Comparison of ENCODE assay signal across 24 cellular contexts in the genomic region with DNA sequence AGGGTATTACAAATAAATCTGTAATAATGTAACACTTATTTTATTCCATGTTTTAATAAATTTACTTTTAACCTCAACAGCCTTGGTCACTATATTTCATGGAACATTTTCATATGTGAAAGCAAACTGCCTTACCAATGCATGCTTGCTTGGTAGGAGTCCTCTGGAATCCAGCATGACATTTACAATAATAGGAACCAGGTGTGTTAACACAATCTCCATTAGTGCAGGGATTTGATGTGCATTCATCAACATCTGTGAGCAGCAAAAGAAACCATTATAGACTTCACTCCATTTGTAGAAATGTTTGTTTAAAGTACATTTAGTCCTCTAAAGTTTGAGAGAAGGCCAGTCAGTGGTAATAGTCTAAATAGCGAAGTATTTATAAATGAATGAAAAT.
"Had no signal": no experiment of that assay in that cellular context is flagged by ENCODE, and none has a peak within 500 bp of the region (broad histone marks: within the 10 kb centered on the region; RNA-seq: fewer than 3 reads in every experiment).

No MANE protein-coding gene starts in this region.

- H3K27me3 ChIP-seq: breast epithelium, colonic mucosa, right atrium auricular region, thyroid gland, upper lobe of right lung had no signal

- DNase-seq: activated CD4-positive, alpha-beta T cell treated with anti-CD3 and anti-CD28 coated beads, Interleukin-2, amount 10 ng/mL, durations not matched to agents 7 days and 5 days; activated CD4-positive, CD25-positive, alpha-beta regulatory T cell treated with anti-CD3 and anti-CD28 coated beads, Interleukin-2, amount 50 U/mL, for 72 hours; activated CD8-positive, alpha-beta memory T cell treated with anti-CD3 and anti-CD28 coated beads, Interleukin-2, amount 10 ng/mL, durations not matched to agents 7 days and 5 days; activated CD8-positive, alpha-beta T cell treated with anti-CD3 and anti-CD28 coated beads for 36 hours; activated effector memory CD4-positive, alpha-beta T cell treated with anti-CD3 and anti-CD28 coated beads, Interleukin-2, amount 50 U/mL, for 16 hours; activated naive CD4-positive, alpha-beta T cell treated with anti-CD3 and anti-CD28 coated beads, Interleukin-2, amount 10 ng/mL, durations not matched to agents 7 days and 5 days; activated T-cell treated with anti-CD3 and anti-CD28 coated beads for 4 hours; anterior cingulate cortex; colonic mucosa; dorsolateral prefrontal cortex; effector memory CD8-positive, alpha-beta T cell; foreskin melanocyte; hippocampal formation; occipital lobe; stimulated activated CD4-positive, alpha-beta T cell treated with anti-CD3 and anti-CD28 coated beads, Interleukin-1b, Interleukin-23, amount 100 ng/mL, for 48 hours; substantia nigra; T-cell; thyroid gland; upper lobe of right lung; WERI-Rb-1 had no signal

- H3K4me1 ChIP-seq: breast epithelium, colonic mucosa, prostate gland, right atrium auricular region, thyroid gland, upper lobe of right lung had no signal

- H3K27ac ChIP-seq: breast epithelium, colonic mucosa, dorsolateral prefrontal cortex, prostate gland, right atrium auricular region, thyroid gland, upper lobe of right lung, WERI-Rb-1 had no signal

- H3K9me3 ChIP-seq: breast epithelium, colonic mucosa, prostate gland, right atrium auricular region, thyroid gland, upper lobe of right lung had no signal

- H3K4me3 ChIP-seq: breast epithelium, colonic mucosa, dorsolateral prefrontal cortex, prostate gland, right atrium auricular region, thyroid gland, upper lobe of right lung had no signal

- H3K36me3 ChIP-seq: breast epithelium, colonic mucosa, prostate gland, right atrium auricular region, thyroid gland, upper lobe of right lung, WERI-Rb-1 had no signal

- ATAC-seq: activated CD8-positive, alpha-beta memory T cell treated with anti-CD3 and anti-CD28 coated beads, Interleukin-2, amount 10 ng/mL, durations not matched to agents 7 days and 5 days; activated CD8-positive, alpha-beta T cell treated with anti-CD3 and anti-CD28 coated beads for 36 hours; effector memory CD8-positive, alpha-beta T cell; esophagus mucosa; T-cell; upper lobe of right lung had no signal
